Comparison of ENCODE assay signal across 1 cellular context in genomic region chr5:15009420-15009819, GRCh38.
TF ChIP-seq lines count a peak whose summit lies in the region.

No MANE protein-coding gene starts in this region.

TF ChIP-seq in K562, 482 proteins besides CTCF, POLR2A, EP300 and RAD21 (continued from another document):
- TF ChIP-seq ZBTB12 (CRISPR knock-in tag; IDR thresholded peaks at IDR 0.05) (no peak), JUND (IDR thresholded peaks at IDR 0.05; ENCODE audit: borderline replicate concordance, low read depth, low read length) (peak; percentile 91), JUND (tag; IDR thresholded peaks at IDR 0.05; ENCODE audit: borderline replicate concordance, low read depth, low read length) (peak; percentile 90; the same call in 2 of the 3 replicates), SFPQ (IDR thresholded peaks at IDR 0.05; ENCODE audit: low read depth, low read length) (no peak), HNRNPL (IDR thresholded peaks at IDR 0.05; ENCODE audit: low read depth, low read length) (no peak), STAT5A (IDR thresholded peaks at IDR 0.05; ENCODE audit: borderline replicate concordance, low read length) (no peak), ARID2 (IDR thresholded peaks at IDR 0.05) (no peak), CCNT2 (IDR thresholded peaks at IDR 0.05; ENCODE audit: borderline replicate concordance, extremely low read depth, insufficient read length, low read depth, low read length) (no peak), BRD9 (IDR thresholded peaks at IDR 0.05; ENCODE audit: low read depth, partially characterized antibody) (no peak), ID3 (CRISPR knock-in tag; IDR thresholded peaks at IDR 0.05) (no peak), ID3 (tag; IDR thresholded peaks at IDR 0.05) (no peak), HDAC6 (IDR thresholded peaks at IDR 0.05; ENCODE audit: low read depth, low read length) (no peak), ZNF780A (CRISPR knock-in tag; IDR thresholded peaks at IDR 0.05) (no peak), NFE2 (IDR thresholded peaks at IDR 0.05; ENCODE audit: low read depth) (0 out of 2 replicates have a peak, but pooled peaks have one; percentile 20), DLX4 (CRISPR knock-in tag; IDR thresholded peaks at IDR 0.05) (no peak), RUNX1 (IDR thresholded peaks at IDR 0.05; ENCODE audit: low read depth) (no peak), ZNF24 (IDR thresholded peaks at IDR 0.05) (no peak), MYBL2 (IDR thresholded peaks at IDR 0.05; ENCODE audit: low read depth) (no peak), MYBL2 (CRISPR knock-in tag; IDR thresholded peaks at IDR 0.05; ENCODE audit: borderline replicate concordance) (no peak), IRF1 (CRISPR knock-in tag; IDR thresholded peaks at IDR 0.05; ENCODE audit: borderline replicate concordance) (no peak), ATF3 (IDR thresholded peaks at IDR 0.05) (peak; percentile 56; the same call in 1 of the 2 replicates), ATF3 (CRISPR knock-in tag; conservative IDR thresholded peaks at IDR 0.05) (no peak), TCF15 (CRISPR knock-in tag; IDR thresholded peaks at IDR 0.05) (no peak), ETS1 (conservative IDR thresholded peaks at IDR 0.05; ENCODE audit: control insufficient read depth, low read depth, low read length) (no peak), MAFF (IDR thresholded peaks at IDR 0.05; ENCODE audit: low read length) (no peak), MTF1 (CRISPR knock-in tag; IDR thresholded peaks at IDR 0.05; ENCODE audit: borderline replicate concordance) (no peak), ARID1B (IDR thresholded peaks at IDR 0.05) (peak; percentile 46), BRF2 (IDR thresholded peaks at IDR 0.05; ENCODE audit: borderline replicate concordance, insufficient read depth, insufficient read length) (no peak), ZNF79 (CRISPR knock-in tag; IDR thresholded peaks at IDR 0.05; ENCODE audit: low read depth) (no peak), SMARCC2 (IDR thresholded peaks at IDR 0.05; ENCODE audit: low read depth) (no peak), PBX2 (CRISPR knock-in tag; IDR thresholded peaks at IDR 0.05; ENCODE audit: low read depth) (no peak), PBX2 (tag; conservative IDR thresholded peaks at IDR 0.05; ENCODE audit: low read depth) (peak; percentile 61), NFIC (IDR thresholded peaks at IDR 0.05) (peak; percentile 93), VEZF1 (CRISPR knock-in tag; IDR thresholded peaks at IDR 0.05) (no peak), ZFPM2 (CRISPR knock-in tag; IDR thresholded peaks at IDR 0.05) (no peak), EP400 (IDR thresholded peaks at IDR 0.05) (no peak), MAZ (CRISPR knock-in tag; conservative IDR thresholded peaks at IDR 0.05 in 1 of 2, IDR thresholded peaks at IDR 0.05 in 1 of 2) (no peak), NFRKB (IDR thresholded peaks at IDR 0.05; ENCODE audit: low read depth) (no peak), TAL1 (IDR thresholded peaks at IDR 0.05) (no peak), CBX2 (IDR thresholded peaks at IDR 0.05; ENCODE audit: insufficient read depth, low read length, poor library complexity, severe bottlenecking) (no peak)
